8 cellular contexts compared by ENCODE assay signal in genomic region chr2:162317910-162318279, GRCh38. TPM values are rescaled to one million over a fixed set of nuclear protein-coding genes. Genes with fewer than 3 reads are reported as not detected.
DNase-seq lines count a peak whose midpoint lies in the region; ATAC-seq and TF ChIP-seq lines count a peak whose summit lies in the region.

No MANE protein-coding gene starts in this region.

- peak overlapping the region; percentile 75 to 95 (median 92) for H3K27ac ChIP-seq in heart right ventricle

- H3K4me3 ChIP-seq in HFF-Myc (replicated peaks; ENCODE audit: low read depth, low read length), result peak overlapping the region; percentile 67
- peak overlapping the region; percentile 95 for H3K4me3 ChIP-seq in NB4 (ENCODE audit: low read depth, low read length)
- peak overlapping the region; percentile 39 to 88 (median 81) for H3K4me3 ChIP-seq in heart right ventricle

- intact Hi-C loops in heart right ventricle (cut with DNase I), result no loop called here

- in situ Hi-C loops in GM13977 (cut with MboI; ENCODE audit: low pct_unique_long_range_greater_than_20kb, low sequenced_read_pairs, unreplicated experiment), result no loop called here

- no peaks in the 10 kb centered on the region for H3K27me3 ChIP-seq in heart right ventricle

- 24 to 42% methylated on average over 13 of the region's 13 CpGs for WGBS in heart right ventricle, 2 donors

- no peak for TF ChIP-seq POLR2A in NB4 (IDR thresholded peaks at IDR 0.05; ENCODE audit: extremely low read depth, insufficient read length)

- TF ChIP-seq CTCF in HFF-Myc (IDR thresholded peaks at IDR 0.05; ENCODE audit: low read depth, low read length, missing control alignments), result no peak
- TF ChIP-seq CTCF in NB4 (IDR thresholded peaks at IDR 0.05; ENCODE audit: low read depth, low read length), result no peak
- TF ChIP-seq CTCF in heart right ventricle (IDR thresholded peaks at IDR 0.05), result no peak
- TF ChIP-seq CTCF in GM13977 (IDR thresholded peaks at IDR 0.05; ENCODE audit: extremely low read depth, insufficient read depth, missing control alignments), result no peak

- H3K4me1 ChIP-seq in heart right ventricle, result peaks cover 0 to 53% (median 21%) of the 10 kb centered on the region in 9 donors

- DNase-seq in HFF-Myc (ENCODE audit: extremely low read depth, low read depth), result no peak
- DNase-seq in NB4 (ENCODE audit: low read depth), result peak; percentile 69
- DNase-seq in activated gamma-delta T cell treated with anti-CD3 and anti-CD28 coated beads, Interleukin-2, amount 50 U/mL, for 16 hours (ENCODE audit: low read depth), result peak; percentile 2
- DNase-seq in heart right ventricle, result peak in 1 of 2 donors; percentile 19
- DNase-seq in retina, result peak; percentile 17
- no peak for DNase-seq in SK-N-DZ (ENCODE audit: low spot score)
- no peak for DNase-seq in GM13977 (ENCODE audit: low spot score)

- ATAC-seq in GM18499 (IDR thresholded peaks at IDR 0.05; ENCODE audit: insufficient read depth, unreplicated experiment) (peak; percentile 0), heart right ventricle (peak in 7 of 8 donors; percentile 7 to 47 (median 20))

- H3K9me3 ChIP-seq in heart right ventricle, result no peaks in the 10 kb centered on the region

- no peaks in the 10 kb centered on the region for H3K36me3 ChIP-seq in heart right ventricle

RNA-seq across cellular contexts. Expression of gene IFIH1, which starts 0.6 kb away (rescaled TPM):
- total RNA-seq in heart right ventricle, result 10 to 100 TPM in 2 of 10 donors, 1 to 10 TPM in 8; 4.0 to 22.1 (median 6.5) TPM
- 1 to 10 TPM; 3.5 to 5.8 TPM for polyA plus RNA-seq in heart right ventricle
- polyA plus RNA-seq in SK-N-DZ (2014; cell fraction: cytosol; rRNA removed), result 1.0 TPM in 1 of 2 replicates, not detected in the other
- polyA plus RNA-seq in SK-N-DZ (2014; cell fraction: nucleus; rRNA removed), result not detected in 2 replicates

RNA-seq across cellular contexts. Expression of gene GCA, which starts 26.0 kb away (rescaled TPM):
- 10 to 100 TPM in 1 of 10 donors, 1 to 10 TPM in 9; 3.1 to 19.4 (median 6.6) TPM for total RNA-seq in heart right ventricle
- 1 to 10 TPM; 7.3 to 7.8 TPM for polyA plus RNA-seq in heart right ventricle
- 34.8 and 46.4 TPM in 2 replicates for polyA plus RNA-seq in SK-N-DZ (2014; cell fraction: cytosol; rRNA removed)
- 39.6 and 62.8 TPM in 2 replicates for polyA plus RNA-seq in SK-N-DZ (2014; cell fraction: nucleus; rRNA removed)

Comparison
In these comparisons a context has a peak if more than half of its experiments do, and no peak if none do; other contexts are left out.
1. DNase-seq: peak in NB4 (single experiment), activated gamma-delta T cell treated with anti-CD3 and anti-CD28 coated beads, Interleukin-2, amount 50 U/mL, for 16 hours (single experiment) and retina (single experiment); none in HFF-Myc (single experiment), SK-N-DZ (single experiment) and GM13977 (single experiment).
2. Peak in every context shown above with its lines, with median percentiles within 50 percentile points of each other: H3K4me3 ChIP-seq.